ENCODE assay signal across 10 cellular contexts in the genomic region with DNA sequence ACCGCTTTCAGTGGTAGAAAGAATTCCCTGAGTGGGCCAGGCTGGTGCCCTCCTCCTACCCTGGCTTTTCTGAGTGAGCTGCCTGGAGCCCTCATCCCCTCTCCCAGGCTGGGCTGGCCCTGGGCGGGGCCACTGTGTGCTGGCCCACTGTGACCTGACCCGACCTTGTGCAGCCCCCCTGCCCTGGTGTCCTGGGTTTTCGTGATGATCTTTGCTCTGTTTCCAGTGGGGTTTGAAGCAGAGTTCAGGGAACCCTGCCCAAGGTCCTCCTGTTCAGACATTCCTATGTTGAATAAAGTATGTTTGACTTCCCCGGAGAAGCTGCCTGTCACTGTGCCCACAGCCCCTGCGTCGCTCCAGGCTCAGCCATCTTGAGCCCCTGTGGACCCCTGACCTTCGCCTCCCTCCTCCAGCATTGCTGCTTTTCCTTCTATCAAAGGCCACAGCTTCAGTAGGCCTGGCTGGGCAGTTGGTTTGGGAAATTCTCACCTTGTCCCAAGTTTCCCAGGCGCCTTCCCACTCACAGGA. TPM values are rescaled to one million over a fixed set of nuclear protein-coding genes. Genes with fewer than 3 reads are reported as not detected.
A peak's percentile ranks its signal among the peaks of the same experiment; 100 is the strongest.
DNase-seq lines count a peak whose midpoint lies in the region; ATAC-seq and TF ChIP-seq lines count a peak whose summit lies in the region.
"Had no signal": no experiment of that assay in that cellular context is flagged by ENCODE, and none has a peak within 500 bp of the region (broad histone marks: within the 10 kb centered on the region; RNA-seq: fewer than 3 reads in every experiment).

No MANE protein-coding gene starts in this region.

- CTCF ChIA-PET in naive thymus-derived CD4-positive, alpha-beta T cell (lab: Charles Lee) = no interaction called here

- peaks cover 0 to 16% (median 0%) of the 10 kb centered on the region in 5 donors for H3K36me3 Mint-ChIP-seq in naive thymus-derived CD4-positive, alpha-beta T cell

- H3K14ac ChIP-seq in neuronal stem cell (ENCODE audit: low read length) = no peak overlapping the region

- H3K27ac Mint-ChIP-seq in naive thymus-derived CD4-positive, alpha-beta T cell = no peak overlapping the region
- H3K27ac Mint-ChIP-seq: CD8-positive, alpha-beta T cell had no signal

- TF ChIP-seq CTCF in esophagus muscularis mucosa (IDR thresholded peaks at IDR 0.05) (no peak), thyroid gland (IDR thresholded peaks at IDR 0.05) (no peak)

- no peak overlapping the region for H3K4me3 ChIP-seq in adipocyte (ENCODE audit: low read length)
- H3K4me3 ChIP-seq in esophagus muscularis mucosa = peak overlapping the region in 1 of 4 donors; percentile 7
- H3K4me3 ChIP-seq in neuronal stem cell (ENCODE audit: low read length in 2 of 2) = no peak overlapping the region
- no peak overlapping the region for H3K4me3 ChIP-seq in thyroid gland (replicated peaks in 1 of 3)
- no peak overlapping the region for H3K4me3 ChIP-seq in naive thymus-derived CD4-positive, alpha-beta T cell (ENCODE audit: low read length)

- H3K9me3 Mint-ChIP-seq in naive thymus-derived CD4-positive, alpha-beta T cell = no peaks in the 10 kb centered on the region
- H3K9me3 Mint-ChIP-seq: CD8-positive, alpha-beta T cell had no signal

- H3K79me1 ChIP-seq in neuronal stem cell (ENCODE audit: low read depth, low read length) = peaks cover 3% of the 10 kb centered on the region

- DNase-seq in adipocyte (ENCODE audit: low read depth) (no peak), esophagus muscularis mucosa (ENCODE audit: extremely low spot score) (no peak), neuronal stem cell (ENCODE audit: low spot score) (no peak), thyroid gland (no peak), DMS53 treated with DMSO at 0.1 percent for 48 hours (lab: John Stamatoyannopoulos, UW; ENCODE audit: unreplicated experiment) (no peak)
- DNase-seq in naive thymus-derived CD4-positive, alpha-beta T cell = no peak
- DNase-seq: CD8-positive, alpha-beta T cell; SHP77 treated with DMSO at 0.1 percent for 48 hours had no signal

- H4K91ac ChIP-seq in neuronal stem cell (ENCODE audit: low read depth, low read length, poor library complexity) = no peak overlapping the region

- H3K36me3 ChIP-seq in adipocyte (ENCODE audit: control insufficient read depth, insufficient read depth, low read length, severe bottlenecking) = no peaks in the 10 kb centered on the region
- peaks cover 0 to 19% (median 3%) of the 10 kb centered on the region in 4 donors for H3K36me3 ChIP-seq in esophagus muscularis mucosa
- H3K36me3 ChIP-seq in neuronal stem cell (replicated peaks in 1 of 2; ENCODE audit: control insufficient read depth in 2 of 2, insufficient read depth in 2 of 2, low read length in 2 of 2) = peaks cover 12 to 34% of the 10 kb centered on the region in 2 donors
- H3K36me3 ChIP-seq in thyroid gland = peaks cover 0 to 11% of the 10 kb centered on the region in 2 donors
- peaks cover 0 to 19% (median 8%) of the 10 kb centered on the region in 3 experiments for H3K36me3 ChIP-seq in naive thymus-derived CD4-positive, alpha-beta T cell (ENCODE audit: control insufficient read depth in 2 of 3, insufficient read depth in 3 of 3, low read length in 3 of 3)

- ATAC-seq in naive thymus-derived CD4-positive, alpha-beta T cell = no peak
- ATAC-seq in GM19351 (IDR thresholded peaks at IDR 0.05; ENCODE audit: unreplicated experiment) (no peak), GM21529 (IDR thresholded peaks at IDR 0.05; ENCODE audit: unreplicated experiment) (no peak)
- ATAC-seq: CD8-positive, alpha-beta T cell had no signal

- peaks cover 81% of the 10 kb centered on the region for H3K4me1 ChIP-seq in adipocyte (ENCODE audit: control insufficient read depth, insufficient read depth, low read length)
- peaks cover 70 to 98% (median 93%) of the 10 kb centered on the region in 4 donors for H3K4me1 ChIP-seq in esophagus muscularis mucosa
- peaks cover 50% of the 10 kb centered on the region in 2 donors for H3K4me1 ChIP-seq in neuronal stem cell (ENCODE audit: control insufficient read depth in 2 of 2, insufficient read depth in 1 of 2, low read depth in 1 of 2, low read length in 2 of 2)
- peaks cover 30 to 74% of the 10 kb centered on the region in 2 donors for H3K4me1 ChIP-seq in thyroid gland
- H3K4me1 ChIP-seq in naive thymus-derived CD4-positive, alpha-beta T cell (ENCODE audit: control insufficient read depth in 2 of 2, insufficient read depth in 2 of 2, low read length in 2 of 2) = peaks cover 0 to 5% of the 10 kb centered on the region in 2 donors

- intact Hi-C loops in esophagus muscularis mucosa (cut with DNase I) = no loop called here
- intact Hi-C loops in thyroid gland (cut with DNase I) = no loop called here
- intact Hi-C loops in naive thymus-derived CD4-positive, alpha-beta T cell (cut with micrococcal nuclease) = no loop called here

- peak overlapping the region; percentile 88 for H2BK5ac ChIP-seq in neuronal stem cell (ENCODE audit: low read length)

- H3K27ac ChIP-seq in esophagus muscularis mucosa (replicated peaks in 1 of 4) = peak overlapping the region; percentile 94 to 98 (median 96)
- no peak overlapping the region for H3K27ac ChIP-seq in neuronal stem cell (replicated peaks; ENCODE audit: low read length)
- H3K27ac ChIP-seq in thyroid gland = peak overlapping the region in 2 of 3 donors; percentile 93 to 99
- no peak overlapping the region for H3K27ac ChIP-seq in naive thymus-derived CD4-positive, alpha-beta T cell (ENCODE audit: low read depth, low read length)

- H3K9ac ChIP-seq in adipocyte (ENCODE audit: low read length) = peak overlapping the region; percentile 90
- H3K9ac ChIP-seq in neuronal stem cell (ENCODE audit: low read depth, low read length, poor library complexity) = peak overlapping the region; percentile 25

- H2BK120ac ChIP-seq in neuronal stem cell (ENCODE audit: low read depth, low read length) = peak overlapping the region; percentile 69

- 34% methylated on average over 6 of the region's 9 CpGs for WGBS in esophagus muscularis mucosa
- WGBS in neuronal stem cell (ENCODE audit: extremely low coverage in 2 of 2, insufficient read length in 2 of 2, insufficient replicate concordance in 1 of 2), 2 donors = no CpG with 5 or more reads among the region's 9 CpGs
- 79 to 87% methylated on average over 7 to 9 of the region's 9 CpGs for WGBS in thyroid gland, 2 donors

- TF ChIP-seq POLR2A in esophagus muscularis mucosa (IDR thresholded peaks at IDR 0.05; ENCODE audit: low read depth) (no peak), thyroid gland (IDR thresholded peaks at IDR 0.05) (no peak)

- no peaks in the 10 kb centered on the region for H3K9me3 ChIP-seq in adipocyte (ENCODE audit: control insufficient read depth, low read length)
- H3K9me3 ChIP-seq in esophagus muscularis mucosa = no peaks in the 10 kb centered on the region
- H3K9me3 ChIP-seq in neuronal stem cell (replicated peaks in 1 of 2; ENCODE audit: control insufficient read depth in 2 of 2, insufficient read depth in 1 of 2, low read depth in 1 of 2, low read length in 2 of 2) = no peaks in the 10 kb centered on the region
- no peaks in the 10 kb centered on the region for H3K9me3 ChIP-seq in thyroid gland
- no peaks in the 10 kb centered on the region for H3K9me3 ChIP-seq in naive thymus-derived CD4-positive, alpha-beta T cell (ENCODE audit: control insufficient read depth in 2 of 3, low read length in 3 of 3)

- no peaks in the 10 kb centered on the region for H3K27me3 ChIP-seq in adipocyte (replicated peaks; ENCODE audit: control insufficient read depth, insufficient read depth, low read length)
- no peaks in the 10 kb centered on the region for H3K27me3 ChIP-seq in esophagus muscularis mucosa
- no peaks in the 10 kb centered on the region for H3K27me3 ChIP-seq in neuronal stem cell (ENCODE audit: control insufficient read depth in 3 of 3, insufficient read depth in 3 of 3, low read depth in 1 of 3, low read length in 3 of 3)
- H3K27me3 ChIP-seq in thyroid gland = no peaks in the 10 kb centered on the region
- H3K27me3 ChIP-seq in naive thymus-derived CD4-positive, alpha-beta T cell (ENCODE audit: control insufficient read depth in 2 of 2, insufficient read depth in 2 of 2, low read length in 2 of 2) = no peaks in the 10 kb centered on the region

- peak overlapping the region; percentile 77 for H2BK12ac ChIP-seq in neuronal stem cell (ENCODE audit: low read length)

- peak overlapping the region; percentile 98 for H2AK5ac ChIP-seq in neuronal stem cell (ENCODE audit: low read depth, low read length)

- no peak overlapping the region for H3K4me3 Mint-ChIP-seq in naive thymus-derived CD4-positive, alpha-beta T cell
- H3K4me3 Mint-ChIP-seq: CD8-positive, alpha-beta T cell had no signal

- POLR2A ChIA-PET in naive thymus-derived CD4-positive, alpha-beta T cell (lab: Charles Lee) = no interaction called here

- H3K4me2 ChIP-seq in neuronal stem cell (ENCODE audit: insufficient read depth, low read length, poor library complexity, severe bottlenecking) = no peak overlapping the region

- H3K23ac ChIP-seq in neuronal stem cell (ENCODE audit: low read depth, low read length, poor library complexity) = peak overlapping the region; percentile 57

- peak overlapping the region; percentile 81 for H3K18ac ChIP-seq in neuronal stem cell (ENCODE audit: low read length)

- peak overlapping the region; percentile 17 for H3K4ac ChIP-seq in neuronal stem cell (ENCODE audit: low read length)

- H4K8ac ChIP-seq in neuronal stem cell (ENCODE audit: low read depth, low read length) = no peak overlapping the region

- H3K27me3 Mint-ChIP-seq in naive thymus-derived CD4-positive, alpha-beta T cell = peaks cover 0 to 6% (median 0%) of the 10 kb centered on the region in 5 donors

- no peak for TF ChIP-seq EP300 in esophagus muscularis mucosa (IDR thresholded peaks at IDR 0.05)

- peaks cover 3 to 16% (median 8%) of the 10 kb centered on the region in 7 donors for H3K4me1 Mint-ChIP-seq in naive thymus-derived CD4-positive, alpha-beta T cell

- H2AFZ ChIP-seq in neuronal stem cell (ENCODE audit: low read length) = no peak overlapping the region

- peak overlapping the region; percentile 79 for H2BK15ac ChIP-seq in neuronal stem cell (ENCODE audit: low read length)

RNA-seq across cellular contexts. Expression of gene NAGLU, which starts 13.7 kb away (rescaled TPM):
- total RNA-seq in esophagus muscularis mucosa (10 to 100 TPM; 27.8 to 36.6 (median 31.8) TPM), thyroid gland (100 to 1,000 TPM in 2 of 4 donors, 10 to 100 TPM in 2; 56.7 to 140 (median 101) TPM)
- 6.6 TPM for polyA plus RNA-seq in neuronal stem cell (2013, experiment 1 of 2)
- polyA plus RNA-seq in neuronal stem cell (2013, experiment 2 of 2) = 6.4 TPM
- total RNA-seq in naive thymus-derived CD4-positive, alpha-beta T cell = 10 to 100 TPM; 18.0 to 27.1 (median 22.3) TPM
- 10 to 100 TPM in 1 of 2 donors, 1 to 10 TPM in 1; 6.6 to 17.6 TPM for polyA plus RNA-seq in naive thymus-derived CD4-positive, alpha-beta T cell

RNA-seq across cellular contexts. Expression of gene HSD17B1, which starts 30.4 kb away (rescaled TPM):
- total RNA-seq in esophagus muscularis mucosa (1 to 10 TPM in 1 of 4 donors, under 1 TPM in 3; 0.13 to 2.5 (median 0.62) TPM), thyroid gland (1 to 10 TPM in 2 of 4 donors, under 1 TPM in 2; 0.21 to 4.1 (median 1.3) TPM)
- 1.6 TPM for polyA plus RNA-seq in neuronal stem cell (2013, experiment 1 of 2)
- polyA plus RNA-seq in neuronal stem cell (2013, experiment 2 of 2) = 1.8 TPM
- 1 to 10 TPM; 1.2 to 2.2 (median 1.9) TPM for total RNA-seq in naive thymus-derived CD4-positive, alpha-beta T cell
- under 1 TPM; 0.39 to 0.59 TPM for polyA plus RNA-seq in naive thymus-derived CD4-positive, alpha-beta T cell

RNA-seq across cellular contexts. Expression of gene COASY, which starts 39.6 kb away (rescaled TPM):
- total RNA-seq in esophagus muscularis mucosa (10 to 100 TPM; 13.4 to 27.5 (median 22.4) TPM), thyroid gland (10 to 100 TPM; 32.7 to 60.9 (median 48.7) TPM)
- polyA plus RNA-seq in neuronal stem cell (2013, experiment 1 of 2) = 74.9 TPM
- 76.5 TPM for polyA plus RNA-seq in neuronal stem cell (2013, experiment 2 of 2)
- 10 to 100 TPM; 45.3 to 76.9 (median 64.5) TPM for total RNA-seq in naive thymus-derived CD4-positive, alpha-beta T cell
- polyA plus RNA-seq in naive thymus-derived CD4-positive, alpha-beta T cell = 10 to 100 TPM; 56.0 to 59.2 TPM

RNA-seq across cellular contexts. Expression of gene MLX, which starts 44.6 kb away (rescaled TPM):
- 10 to 100 TPM; 24.9 to 34.5 (median 29.3) TPM for total RNA-seq in esophagus muscularis mucosa
- polyA plus RNA-seq in neuronal stem cell (2013, experiment 1 of 2) = 25.1 TPM
- 25.5 TPM for polyA plus RNA-seq in neuronal stem cell (2013, experiment 2 of 2)
- total RNA-seq in thyroid gland = 10 to 100 TPM; 47.0 to 62.8 (median 52.9) TPM
- total RNA-seq in naive thymus-derived CD4-positive, alpha-beta T cell = 10 to 100 TPM; 35.3 to 73.9 (median 65.1) TPM
- polyA plus RNA-seq in naive thymus-derived CD4-positive, alpha-beta T cell = 10 to 100 TPM; 28.1 to 46.8 TPM

RNA-seq across cellular contexts. Expression of gene PSMC3IP, which starts 55.2 kb away (rescaled TPM):
- 1 to 10 TPM; 2.2 to 5.0 (median 4.2) TPM for total RNA-seq in esophagus muscularis mucosa
- polyA plus RNA-seq in neuronal stem cell (2013, experiment 1 of 2) = 27.2 TPM
- 27.4 TPM for polyA plus RNA-seq in neuronal stem cell (2013, experiment 2 of 2)
- 1 to 10 TPM; 1.4 to 5.8 (median 4.5) TPM for total RNA-seq in thyroid gland
- total RNA-seq in naive thymus-derived CD4-positive, alpha-beta T cell = 10 to 100 TPM in 1 of 5 experiments, 1 to 10 TPM in 4; 2.7 to 14.0 (median 5.2) TPM
- polyA plus RNA-seq in naive thymus-derived CD4-positive, alpha-beta T cell = 1 to 10 TPM; 1.3 to 1.6 TPM

Comparison
In these comparisons a context has a peak if more than half of its experiments do, and no peak if none do; other contexts are left out.
1. H3K27ac ChIP-seq: peak in esophagus muscularis mucosa (4 of 4) and thyroid gland (2 of 3); none in neuronal stem cell (single experiment) and naive thymus-derived CD4-positive, alpha-beta T cell (single experiment).